Comparison of ENCODE assay signal across 1 cellular context in the genomic region with DNA sequence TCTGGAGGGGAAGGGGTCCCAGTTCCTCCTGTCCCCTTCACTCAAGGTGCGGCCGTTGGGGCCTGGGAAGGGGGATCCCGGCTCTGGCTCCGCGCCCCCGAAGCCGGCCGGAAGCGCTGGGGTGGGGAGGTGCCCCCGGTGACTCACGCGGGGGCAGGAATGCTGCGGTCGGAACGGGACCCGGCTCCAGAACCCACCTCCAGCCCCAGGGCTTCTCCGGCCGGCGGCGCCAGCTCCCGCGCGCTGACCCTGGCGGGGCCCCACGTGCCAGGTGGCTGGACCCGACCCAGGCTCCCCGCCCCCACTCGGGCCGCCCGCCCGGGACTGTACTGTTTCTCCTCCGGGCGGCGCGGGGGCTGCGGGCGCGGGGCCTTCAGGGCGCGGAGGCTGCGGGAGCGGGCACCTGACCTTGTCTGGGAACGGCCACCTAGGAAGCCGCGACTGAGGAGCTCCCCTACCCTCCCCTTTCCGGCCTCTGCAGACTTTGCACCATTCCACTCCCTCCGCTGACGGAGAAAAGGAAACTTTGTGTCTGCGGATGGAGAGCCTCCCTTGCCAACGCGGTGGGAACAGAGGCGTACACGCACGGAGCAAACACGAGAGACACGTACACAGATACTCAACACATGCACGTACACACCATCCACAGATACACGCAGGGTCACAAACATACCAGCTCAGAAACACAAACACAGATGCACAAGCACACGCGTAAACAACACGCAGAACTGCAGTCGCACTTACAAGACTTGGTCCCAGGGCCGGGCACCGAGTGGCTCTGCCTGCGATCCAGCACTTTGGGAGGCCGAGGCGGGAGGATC.
A peak's percentile ranks its signal among the peaks of the same experiment; 100 is the strongest.
TF ChIP-seq lines count a peak whose summit lies in the region.

No MANE protein-coding gene starts in this region.

TF ChIP-seq in K562, 482 proteins besides CTCF, POLR2A, EP300 and RAD21 (continued from another document and continues in another):
- TF ChIP-seq, protein P1, sequence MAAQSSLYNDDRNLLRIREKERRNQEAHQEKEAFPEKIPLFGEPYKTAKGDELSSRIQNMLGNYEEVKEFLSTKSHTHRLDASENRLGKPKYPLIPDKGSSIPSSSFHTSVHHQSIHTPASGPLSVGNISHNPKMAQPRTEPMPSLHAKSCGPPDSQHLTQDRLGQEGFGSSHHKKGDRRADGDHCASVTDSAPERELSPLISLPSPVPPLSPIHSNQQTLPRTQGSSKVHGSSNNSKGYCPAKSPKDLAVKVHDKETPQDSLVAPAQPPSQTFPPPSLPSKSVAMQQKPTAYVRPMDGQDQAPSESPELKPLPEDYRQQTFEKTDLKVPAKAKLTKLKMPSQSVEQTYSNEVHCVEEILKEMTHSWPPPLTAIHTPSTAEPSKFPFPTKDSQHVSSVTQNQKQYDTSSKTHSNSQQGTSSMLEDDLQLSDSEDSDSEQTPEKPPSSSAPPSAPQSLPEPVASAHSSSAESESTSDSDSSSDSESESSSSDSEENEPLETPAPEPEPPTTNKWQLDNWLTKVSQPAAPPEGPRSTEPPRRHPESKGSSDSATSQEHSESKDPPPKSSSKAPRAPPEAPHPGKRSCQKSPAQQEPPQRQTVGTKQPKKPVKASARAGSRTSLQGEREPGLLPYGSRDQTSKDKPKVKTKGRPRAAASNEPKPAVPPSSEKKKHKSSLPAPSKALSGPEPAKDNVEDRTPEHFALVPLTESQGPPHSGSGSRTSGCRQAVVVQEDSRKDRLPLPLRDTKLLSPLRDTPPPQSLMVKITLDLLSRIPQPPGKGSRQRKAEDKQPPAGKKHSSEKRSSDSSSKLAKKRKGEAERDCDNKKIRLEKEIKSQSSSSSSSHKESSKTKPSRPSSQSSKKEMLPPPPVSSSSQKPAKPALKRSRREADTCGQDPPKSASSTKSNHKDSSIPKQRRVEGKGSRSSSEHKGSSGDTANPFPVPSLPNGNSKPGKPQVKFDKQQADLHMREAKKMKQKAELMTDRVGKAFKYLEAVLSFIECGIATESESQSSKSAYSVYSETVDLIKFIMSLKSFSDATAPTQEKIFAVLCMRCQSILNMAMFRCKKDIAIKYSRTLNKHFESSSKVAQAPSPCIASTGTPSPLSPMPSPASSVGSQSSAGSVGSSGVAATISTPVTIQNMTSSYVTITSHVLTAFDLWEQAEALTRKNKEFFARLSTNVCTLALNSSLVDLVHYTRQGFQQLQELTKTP (IDR thresholded peaks at IDR 0.05; ENCODE audit: low read depth in 1 of 2, partially characterized antibody in 2 of 2): no peak
- TF ChIP-seq MAZ (CRISPR knock-in tag; conservative IDR thresholded peaks at IDR 0.05 in 1 of 2, IDR thresholded peaks at IDR 0.05 in 1 of 2) (peak in 1 of 2 experiments; percentile 85; a peak in 1 of 4 replicates), ZNF778 (CRISPR knock-in tag; IDR thresholded peaks at IDR 0.05) (no peak), ZBTB17 (CRISPR knock-in tag; IDR thresholded peaks at IDR 0.05) (no peak), ZNF75A (CRISPR knock-in tag; IDR thresholded peaks at IDR 0.05) (no peak), CBX5 (IDR thresholded peaks at IDR 0.05; ENCODE audit: borderline replicate concordance, low read depth) (no peak), CBX3 (IDR thresholded peaks at IDR 0.05; ENCODE audit: borderline replicate concordance in 1 of 2, low read length in 2 of 2) (no peak), SRF (CRISPR knock-in tag; IDR thresholded peaks at IDR 0.05) (0 out of 4 replicates have a peak, but pooled peaks of 1 of the 2 experiments have one; percentile 15), RFX7 (CRISPR knock-in tag; IDR thresholded peaks at IDR 0.05) (no peak), MEF2D (tag; conservative IDR thresholded peaks at IDR 0.05; ENCODE audit: low read depth) (no peak), ZNF431 (CRISPR knock-in tag; IDR thresholded peaks at IDR 0.05) (no peak; the same call in 1 of the 2 replicates), SMC3 (conservative IDR thresholded peaks at IDR 0.05; ENCODE audit: insufficient read depth, low read depth, low read length) (no peak), ZBTB8A (IDR thresholded peaks at IDR 0.05; ENCODE audit: partially characterized antibody) (no peak), KHSRP (IDR thresholded peaks at IDR 0.05) (no peak), ZNF780A (CRISPR knock-in tag; IDR thresholded peaks at IDR 0.05) (no peak), PHTF2 (CRISPR knock-in tag; IDR thresholded peaks at IDR 0.05) (no peak), CCAR2 (IDR thresholded peaks at IDR 0.05; ENCODE audit: low read depth, low read length) (no peak), CHD4 (IDR thresholded peaks at IDR 0.05; ENCODE audit: insufficient read depth, insufficient replicate concordance, low read depth, low read length, poor library complexity, severe bottlenecking) (no peak), SMAD4 (CRISPR knock-in tag; conservative IDR thresholded peaks at IDR 0.05) (peak; percentile 93), ZNF324 (CRISPR knock-in tag; IDR thresholded peaks at IDR 0.05) (0 out of 2 replicates have a peak, but pooled peaks have one; percentile 33), ERF (CRISPR knock-in tag; IDR thresholded peaks at IDR 0.05) (no peak), ETV1 (tag; conservative IDR thresholded peaks at IDR 0.05; ENCODE audit: low read depth) (0 out of 2 replicates have a peak, but pooled peaks have one; percentile 20), CREM (IDR thresholded peaks at IDR 0.05; ENCODE audit: low read depth) (no peak; the same call in 1 of the 2 replicates), SNIP1 (IDR thresholded peaks at IDR 0.05; ENCODE audit: low read depth) (no peak), FOXA3 (CRISPR knock-in tag; conservative IDR thresholded peaks at IDR 0.05 in 1 of 2, IDR thresholded peaks at IDR 0.05 in 1 of 2) (no peak), FUS (optimal IDR thresholded peaks at IDR 0.05; ENCODE audit: low read depth, low read length) (no peak), STAT5A (IDR thresholded peaks at IDR 0.05; ENCODE audit: borderline replicate concordance, low read length) (no peak), ZNF408 (CRISPR knock-in tag; IDR thresholded peaks at IDR 0.05; ENCODE audit: low read depth) (no peak), SIRT6 (IDR thresholded peaks at IDR 0.05; ENCODE audit: low read depth, low read length) (no peak), BCOR (IDR thresholded peaks at IDR 0.05) (peak; percentile 41; the same call in 1 of the 2 replicates), HDGF (IDR thresholded peaks at IDR 0.05) (0 out of 2 replicates have a peak, but pooled peaks have one; percentile 60), NR4A1 (CRISPR knock-in tag; IDR thresholded peaks at IDR 0.05) (no peak), NR4A1 (tag; IDR thresholded peaks at IDR 0.05) (no peak)
- TF ChIP-seq, protein P2, sequence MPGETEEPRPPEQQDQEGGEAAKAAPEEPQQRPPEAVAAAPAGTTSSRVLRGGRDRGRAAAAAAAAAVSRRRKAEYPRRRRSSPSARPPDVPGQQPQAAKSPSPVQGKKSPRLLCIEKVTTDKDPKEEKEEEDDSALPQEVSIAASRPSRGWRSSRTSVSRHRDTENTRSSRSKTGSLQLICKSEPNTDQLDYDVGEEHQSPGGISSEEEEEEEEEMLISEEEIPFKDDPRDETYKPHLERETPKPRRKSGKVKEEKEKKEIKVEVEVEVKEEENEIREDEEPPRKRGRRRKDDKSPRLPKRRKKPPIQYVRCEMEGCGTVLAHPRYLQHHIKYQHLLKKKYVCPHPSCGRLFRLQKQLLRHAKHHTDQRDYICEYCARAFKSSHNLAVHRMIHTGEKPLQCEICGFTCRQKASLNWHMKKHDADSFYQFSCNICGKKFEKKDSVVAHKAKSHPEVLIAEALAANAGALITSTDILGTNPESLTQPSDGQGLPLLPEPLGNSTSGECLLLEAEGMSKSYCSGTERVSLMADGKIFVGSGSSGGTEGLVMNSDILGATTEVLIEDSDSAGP (CRISPR knock-in tag; IDR thresholded peaks at IDR 0.05): no peak; the same call in 1 of the 2 replicates
- TF ChIP-seq, protein P3, sequence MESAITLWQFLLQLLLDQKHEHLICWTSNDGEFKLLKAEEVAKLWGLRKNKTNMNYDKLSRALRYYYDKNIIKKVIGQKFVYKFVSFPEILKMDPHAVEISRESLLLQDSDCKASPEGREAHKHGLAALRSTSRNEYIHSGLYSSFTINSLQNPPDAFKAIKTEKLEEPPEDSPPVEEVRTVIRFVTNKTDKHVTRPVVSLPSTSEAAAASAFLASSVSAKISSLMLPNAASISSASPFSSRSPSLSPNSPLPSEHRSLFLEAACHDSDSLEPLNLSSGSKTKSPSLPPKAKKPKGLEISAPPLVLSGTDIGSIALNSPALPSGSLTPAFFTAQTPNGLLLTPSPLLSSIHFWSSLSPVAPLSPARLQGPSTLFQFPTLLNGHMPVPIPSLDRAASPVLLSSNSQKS (CRISPR knock-in tag; IDR thresholded peaks at IDR 0.05): no peak
- TF ChIP-seq, protein P4, sequence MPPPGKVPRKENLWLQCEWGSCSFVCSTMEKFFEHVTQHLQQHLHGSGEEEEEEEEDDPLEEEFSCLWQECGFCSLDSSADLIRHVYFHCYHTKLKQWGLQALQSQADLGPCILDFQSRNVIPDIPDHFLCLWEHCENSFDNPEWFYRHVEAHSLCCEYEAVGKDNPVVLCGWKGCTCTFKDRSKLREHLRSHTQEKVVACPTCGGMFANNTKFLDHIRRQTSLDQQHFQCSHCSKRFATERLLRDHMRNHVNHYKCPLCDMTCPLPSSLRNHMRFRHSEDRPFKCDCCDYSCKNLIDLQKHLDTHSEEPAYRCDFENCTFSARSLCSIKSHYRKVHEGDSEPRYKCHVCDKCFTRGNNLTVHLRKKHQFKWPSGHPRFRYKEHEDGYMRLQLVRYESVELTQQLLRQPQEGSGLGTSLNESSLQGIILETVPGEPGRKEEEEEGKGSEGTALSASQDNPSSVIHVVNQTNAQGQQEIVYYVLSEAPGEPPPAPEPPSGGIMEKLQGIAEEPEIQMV (tag; conservative IDR thresholded peaks at IDR 0.05; ENCODE audit: low read depth): no peak
- TF ChIP-seq, protein P5, sequence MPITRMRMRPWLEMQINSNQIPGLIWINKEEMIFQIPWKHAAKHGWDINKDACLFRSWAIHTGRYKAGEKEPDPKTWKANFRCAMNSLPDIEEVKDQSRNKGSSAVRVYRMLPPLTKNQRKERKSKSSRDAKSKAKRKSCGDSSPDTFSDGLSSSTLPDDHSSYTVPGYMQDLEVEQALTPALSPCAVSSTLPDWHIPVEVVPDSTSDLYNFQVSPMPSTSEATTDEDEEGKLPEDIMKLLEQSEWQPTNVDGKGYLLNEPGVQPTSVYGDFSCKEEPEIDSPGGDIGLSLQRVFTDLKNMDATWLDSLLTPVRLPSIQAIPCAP (CRISPR knock-in tag; IDR thresholded peaks at IDR 0.05; ENCODE audit: borderline replicate concordance): no peak
- TF ChIP-seq, protein P6, sequence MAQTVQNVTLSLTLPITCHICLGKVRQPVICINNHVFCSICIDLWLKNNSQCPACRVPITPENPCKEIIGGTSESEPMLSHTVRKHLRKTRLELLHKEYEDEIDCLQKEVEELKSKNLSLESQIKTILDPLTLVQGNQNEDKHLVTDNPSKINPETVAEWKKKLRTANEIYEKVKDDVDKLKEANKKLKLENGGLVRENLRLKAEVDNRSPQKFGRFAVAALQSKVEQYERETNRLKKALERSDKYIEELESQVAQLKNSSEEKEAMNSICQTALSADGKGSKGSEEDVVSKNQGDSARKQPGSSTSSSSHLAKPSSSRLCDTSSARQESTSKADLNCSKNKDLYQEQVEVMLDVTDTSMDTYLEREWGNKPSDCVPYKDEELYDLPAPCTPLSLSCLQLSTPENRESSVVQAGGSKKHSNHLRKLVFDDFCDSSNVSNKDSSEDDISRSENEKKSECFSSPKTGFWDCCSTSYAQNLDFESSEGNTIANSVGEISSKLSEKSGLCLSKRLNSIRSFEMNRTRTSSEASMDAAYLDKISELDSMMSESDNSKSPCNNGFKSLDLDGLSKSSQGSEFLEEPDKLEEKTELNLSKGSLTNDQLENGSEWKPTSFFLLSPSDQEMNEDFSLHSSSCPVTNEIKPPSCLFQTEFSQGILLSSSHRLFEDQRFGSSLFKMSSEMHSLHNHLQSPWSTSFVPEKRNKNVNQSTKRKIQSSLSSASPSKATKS (CRISPR knock-in tag; IDR thresholded peaks at IDR 0.05): no peak
- TF ChIP-seq, protein P7, sequence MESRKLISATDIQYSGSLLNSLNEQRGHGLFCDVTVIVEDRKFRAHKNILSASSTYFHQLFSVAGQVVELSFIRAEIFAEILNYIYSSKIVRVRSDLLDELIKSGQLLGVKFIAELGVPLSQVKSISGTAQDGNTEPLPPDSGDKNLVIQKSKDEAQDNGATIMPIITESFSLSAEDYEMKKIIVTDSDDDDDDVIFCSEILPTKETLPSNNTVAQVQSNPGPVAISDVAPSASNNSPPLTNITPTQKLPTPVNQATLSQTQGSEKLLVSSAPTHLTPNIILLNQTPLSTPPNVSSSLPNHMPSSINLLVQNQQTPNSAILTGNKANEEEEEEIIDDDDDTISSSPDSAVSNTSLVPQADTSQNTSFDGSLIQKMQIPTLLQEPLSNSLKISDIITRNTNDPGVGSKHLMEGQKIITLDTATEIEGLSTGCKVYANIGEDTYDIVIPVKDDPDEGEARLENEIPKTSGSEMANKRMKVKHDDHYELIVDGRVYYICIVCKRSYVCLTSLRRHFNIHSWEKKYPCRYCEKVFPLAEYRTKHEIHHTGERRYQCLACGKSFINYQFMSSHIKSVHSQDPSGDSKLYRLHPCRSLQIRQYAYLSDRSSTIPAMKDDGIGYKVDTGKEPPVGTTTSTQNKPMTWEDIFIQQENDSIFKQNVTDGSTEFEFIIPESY (CRISPR knock-in tag; IDR thresholded peaks at IDR 0.05): no peak; the same call in 1 of the 2 replicates
- TF ChIP-seq, protein P8, sequence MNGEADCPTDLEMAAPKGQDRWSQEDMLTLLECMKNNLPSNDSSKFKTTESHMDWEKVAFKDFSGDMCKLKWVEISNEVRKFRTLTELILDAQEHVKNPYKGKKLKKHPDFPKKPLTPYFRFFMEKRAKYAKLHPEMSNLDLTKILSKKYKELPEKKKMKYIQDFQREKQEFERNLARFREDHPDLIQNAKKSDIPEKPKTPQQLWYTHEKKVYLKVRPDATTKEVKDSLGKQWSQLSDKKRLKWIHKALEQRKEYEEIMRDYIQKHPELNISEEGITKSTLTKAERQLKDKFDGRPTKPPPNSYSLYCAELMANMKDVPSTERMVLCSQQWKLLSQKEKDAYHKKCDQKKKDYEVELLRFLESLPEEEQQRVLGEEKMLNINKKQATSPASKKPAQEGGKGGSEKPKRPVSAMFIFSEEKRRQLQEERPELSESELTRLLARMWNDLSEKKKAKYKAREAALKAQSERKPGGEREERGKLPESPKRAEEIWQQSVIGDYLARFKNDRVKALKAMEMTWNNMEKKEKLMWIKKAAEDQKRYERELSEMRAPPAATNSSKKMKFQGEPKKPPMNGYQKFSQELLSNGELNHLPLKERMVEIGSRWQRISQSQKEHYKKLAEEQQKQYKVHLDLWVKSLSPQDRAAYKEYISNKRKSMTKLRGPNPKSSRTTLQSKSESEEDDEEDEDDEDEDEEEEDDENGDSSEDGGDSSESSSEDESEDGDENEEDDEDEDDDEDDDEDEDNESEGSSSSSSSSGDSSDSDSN (IDR thresholded peaks at IDR 0.05; ENCODE audit: borderline replicate concordance in 1 of 2, low read depth in 2 of 2, low read length in 2 of 2): no peak
- TF ChIP-seq, protein P9, sequence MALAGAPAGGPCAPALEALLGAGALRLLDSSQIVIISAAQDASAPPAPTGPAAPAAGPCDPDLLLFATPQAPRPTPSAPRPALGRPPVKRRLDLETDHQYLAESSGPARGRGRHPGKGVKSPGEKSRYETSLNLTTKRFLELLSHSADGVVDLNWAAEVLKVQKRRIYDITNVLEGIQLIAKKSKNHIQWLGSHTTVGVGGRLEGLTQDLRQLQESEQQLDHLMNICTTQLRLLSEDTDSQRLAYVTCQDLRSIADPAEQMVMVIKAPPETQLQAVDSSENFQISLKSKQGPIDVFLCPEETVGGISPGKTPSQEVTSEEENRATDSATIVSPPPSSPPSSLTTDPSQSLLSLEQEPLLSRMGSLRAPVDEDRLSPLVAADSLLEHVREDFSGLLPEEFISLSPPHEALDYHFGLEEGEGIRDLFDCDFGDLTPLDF (CRISPR knock-in tag; IDR thresholded peaks at IDR 0.05): no peak
